Comparison of ENCODE assay signal across 1 cellular context in genomic region chr19:2269244-2270156, GRCh38.
TF ChIP-seq lines count a peak whose summit lies in the region.

No MANE protein-coding gene starts in this region.

TF ChIP-seq in HepG2, 621 proteins besides CTCF, POLR2A, EP300 and RAD21 (continued from another document):
- TF ChIP-seq MXD3 (CRISPR knock-in tag; IDR thresholded peaks at IDR 0.05) (peak; percentile 92), HIVEP1 (CRISPR knock-in tag; IDR thresholded peaks at IDR 0.05) (peak; percentile 47), SAFB2 (CRISPR knock-in tag; IDR thresholded peaks at IDR 0.05; ENCODE audit: borderline replicate concordance, low read depth) (peak; percentile 78; the same call in 1 of the 2 replicates), ZNF7 (CRISPR knock-in tag; IDR thresholded peaks at IDR 0.05) (no peak), SOX13 (IDR thresholded peaks at IDR 0.05) (0 out of 2 replicates have a peak, but pooled peaks have one; percentile 63), SOX13 (CRISPR knock-in tag; conservative IDR thresholded peaks at IDR 0.05 in 1 of 2, IDR thresholded peaks at IDR 0.05 in 1 of 2) (no peak), IRF9 (CRISPR knock-in tag; IDR thresholded peaks at IDR 0.05; ENCODE audit: borderline replicate concordance) (peak; percentile 87), ZNF75D (CRISPR knock-in tag; IDR thresholded peaks at IDR 0.05; ENCODE audit: borderline replicate concordance) (no peak), ZFP91 (CRISPR knock-in tag; IDR thresholded peaks at IDR 0.05; ENCODE audit: borderline replicate concordance) (peak; percentile 74; the same call in 1 of the 2 replicates), ZNF597 (CRISPR knock-in tag; IDR thresholded peaks at IDR 0.05) (no peak), SAP130 (CRISPR knock-in tag; IDR thresholded peaks at IDR 0.05; ENCODE audit: low read depth) (peak; percentile 71), SP2 (CRISPR knock-in tag; IDR thresholded peaks at IDR 0.05) (peak; percentile 89), GABPB1 (CRISPR knock-in tag; IDR thresholded peaks at IDR 0.05) (peak; percentile 82), TFAP4 (IDR thresholded peaks at IDR 0.05; ENCODE audit: borderline replicate concordance, low read depth) (no peak), ZSCAN29 (CRISPR knock-in tag; conservative IDR thresholded peaks at IDR 0.05) (no peak), ZNF703 (CRISPR knock-in tag; IDR thresholded peaks at IDR 0.05; ENCODE audit: borderline replicate concordance) (peak; percentile 56; the same call in 1 of the 2 replicates), ATF7-NPFF (CRISPR knock-in tag; IDR thresholded peaks at IDR 0.05; ENCODE audit: low read depth) (peak; percentile 67; the same call in 1 of the 2 replicates), MNT (IDR thresholded peaks at IDR 0.05) (peak; percentile 73), SIX1 (CRISPR knock-in tag; IDR thresholded peaks at IDR 0.05; ENCODE audit: borderline replicate concordance) (peak; percentile 42; the same call in 1 of the 2 replicates), KLF12 (CRISPR knock-in tag; IDR thresholded peaks at IDR 0.05; ENCODE audit: borderline replicate concordance) (peak; percentile 72), BORCS8-MEF2B (CRISPR knock-in tag; IDR thresholded peaks at IDR 0.05) (peak; percentile 89), ARNTL (CRISPR knock-in tag; IDR thresholded peaks at IDR 0.05) (no peak), ZNF674 (CRISPR knock-in tag; IDR thresholded peaks at IDR 0.05; ENCODE audit: low read depth) (0 out of 2 replicates have a peak, but pooled peaks have one; percentile 42), RAD51 (IDR thresholded peaks at IDR 0.05; ENCODE audit: borderline replicate concordance) (no peak), DMAP1 (CRISPR knock-in tag; IDR thresholded peaks at IDR 0.05) (no peak), CHD4 (IDR thresholded peaks at IDR 0.05; ENCODE audit: borderline replicate concordance, low read length) (no peak), ZNF883 (CRISPR knock-in tag; IDR thresholded peaks at IDR 0.05; ENCODE audit: not compliant biosample characterization) (peak; percentile 23), GMEB1 (CRISPR knock-in tag; IDR thresholded peaks at IDR 0.05; ENCODE audit: borderline replicate concordance) (peak; percentile 89)
- TF ChIP-seq, protein P1, sequence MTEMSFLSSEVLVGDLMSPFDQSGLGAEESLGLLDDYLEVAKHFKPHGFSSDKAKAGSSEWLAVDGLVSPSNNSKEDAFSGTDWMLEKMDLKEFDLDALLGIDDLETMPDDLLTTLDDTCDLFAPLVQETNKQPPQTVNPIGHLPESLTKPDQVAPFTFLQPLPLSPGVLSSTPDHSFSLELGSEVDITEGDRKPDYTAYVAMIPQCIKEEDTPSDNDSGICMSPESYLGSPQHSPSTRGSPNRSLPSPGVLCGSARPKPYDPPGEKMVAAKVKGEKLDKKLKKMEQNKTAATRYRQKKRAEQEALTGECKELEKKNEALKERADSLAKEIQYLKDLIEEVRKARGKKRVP (CRISPR knock-in tag; IDR thresholded peaks at IDR 0.05), result peak in 1 of 2 experiments; percentile 64; a peak in 2 of 4 replicates
- TF ChIP-seq, protein P2, sequence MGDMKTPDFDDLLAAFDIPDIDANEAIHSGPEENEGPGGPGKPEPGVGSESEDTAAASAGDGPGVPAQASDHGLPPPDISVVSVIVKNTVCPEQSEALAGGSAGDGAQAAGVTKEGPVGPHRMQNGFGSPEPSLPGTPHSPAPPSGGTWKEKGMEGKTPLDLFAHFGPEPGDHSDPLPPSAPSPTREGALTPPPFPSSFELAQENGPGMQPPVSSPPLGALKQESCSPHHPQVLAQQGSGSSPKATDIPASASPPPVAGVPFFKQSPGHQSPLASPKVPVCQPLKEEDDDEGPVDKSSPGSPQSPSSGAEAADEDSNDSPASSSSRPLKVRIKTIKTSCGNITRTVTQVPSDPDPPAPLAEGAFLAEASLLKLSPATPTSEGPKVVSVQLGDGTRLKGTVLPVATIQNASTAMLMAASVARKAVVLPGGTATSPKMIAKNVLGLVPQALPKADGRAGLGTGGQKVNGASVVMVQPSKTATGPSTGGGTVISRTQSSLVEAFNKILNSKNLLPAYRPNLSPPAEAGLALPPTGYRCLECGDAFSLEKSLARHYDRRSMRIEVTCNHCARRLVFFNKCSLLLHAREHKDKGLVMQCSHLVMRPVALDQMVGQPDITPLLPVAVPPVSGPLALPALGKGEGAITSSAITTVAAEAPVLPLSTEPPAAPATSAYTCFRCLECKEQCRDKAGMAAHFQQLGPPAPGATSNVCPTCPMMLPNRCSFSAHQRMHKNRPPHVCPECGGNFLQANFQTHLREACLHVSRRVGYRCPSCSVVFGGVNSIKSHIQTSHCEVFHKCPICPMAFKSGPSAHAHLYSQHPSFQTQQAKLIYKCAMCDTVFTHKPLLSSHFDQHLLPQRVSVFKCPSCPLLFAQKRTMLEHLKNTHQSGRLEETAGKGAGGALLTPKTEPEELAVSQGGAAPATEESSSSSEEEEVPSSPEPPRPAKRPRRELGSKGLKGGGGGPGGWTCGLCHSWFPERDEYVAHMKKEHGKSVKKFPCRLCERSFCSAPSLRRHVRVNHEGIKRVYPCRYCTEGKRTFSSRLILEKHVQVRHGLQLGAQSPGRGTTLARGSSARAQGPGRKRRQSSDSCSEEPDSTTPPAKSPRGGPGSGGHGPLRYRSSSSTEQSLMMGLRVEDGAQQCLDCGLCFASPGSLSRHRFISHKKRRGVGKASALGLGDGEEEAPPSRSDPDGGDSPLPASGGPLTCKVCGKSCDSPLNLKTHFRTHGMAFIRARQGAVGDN (CRISPR knock-in tag; IDR thresholded peaks at IDR 0.05), result peak; percentile 72
